Comparison of ENCODE assay signal across 9 cellular contexts in the genomic region with DNA sequence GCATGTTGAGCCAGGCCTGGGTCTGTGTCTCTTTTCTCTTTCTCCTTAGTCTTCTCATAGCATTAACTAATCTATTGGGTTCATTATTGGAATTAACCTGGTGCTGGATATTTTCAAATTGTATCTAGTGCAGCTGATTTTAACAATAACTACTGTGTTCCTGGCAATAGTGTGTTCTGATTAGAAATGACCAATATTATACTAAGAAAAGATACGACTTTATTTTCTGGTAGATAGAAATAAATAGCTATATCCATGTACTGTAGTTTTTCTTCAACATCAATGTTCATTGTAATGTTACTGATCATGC. TPM values are rescaled to one million over a fixed set of nuclear protein-coding genes. Genes with fewer than 3 reads are reported as not detected.
DNase-seq lines count a peak whose midpoint lies in the region; ATAC-seq and TF ChIP-seq lines count a peak whose summit lies in the region.
"Had no signal": no experiment of that assay in that cellular context is flagged by ENCODE, and none has a peak within 500 bp of the region (broad histone marks: within the 10 kb centered on the region; RNA-seq: fewer than 3 reads in every experiment).

No MANE protein-coding gene starts in this region.

- H3K9ac ChIP-seq in colonic mucosa (ENCODE audit: low read depth in 2 of 2, low read length in 2 of 2): peak overlapping the region; percentile 99

- H3K4me1 ChIP-seq in colonic mucosa (peaks cover 4% of the 10 kb centered on the region), muscle layer of duodenum (ENCODE audit: control insufficient read depth in 1 of 2, insufficient read depth in 2 of 2, low read length in 2 of 2) (peaks cover 0 to 6% of the 10 kb centered on the region in 2 donors), tibial artery (peaks cover 0 to 27% (median 19%) of the 10 kb centered on the region in 4 donors)

- no peaks in the 10 kb centered on the region for H3K27me3 ChIP-seq in colonic mucosa
- no peaks in the 10 kb centered on the region for H3K27me3 ChIP-seq in muscle layer of duodenum (ENCODE audit: low read depth, low read length)
- H3K27me3 ChIP-seq in tibial artery: no peaks in the 10 kb centered on the region

- intact Hi-C loops in colonic mucosa (cut with DNase I) (no loop called here), tibial artery (cut with DNase I; ENCODE audit: low total_unique reads) (no loop called here)

- no peaks in the 10 kb centered on the region for H3K9me3 Mint-ChIP-seq in activated naive CD4-positive, alpha-beta T cell treated with anti-CD3 and anti-CD28 coated beads, Interleukin-2, amount 50 U/mL, for 24 hours
- no peaks in the 10 kb centered on the region for H3K9me3 Mint-ChIP-seq in T-helper 2 cell treated with Interferon-gamma antibody and Interleukin-4, amounts not matched to agents 5 μg/mL and 100 μg/mL, for 36 hours

- H3K36me3 Mint-ChIP-seq in activated naive CD4-positive, alpha-beta T cell treated with anti-CD3 and anti-CD28 coated beads, Interleukin-2, amount 50 U/mL, for 24 hours: peaks cover 15% of the 10 kb centered on the region
- H3K36me3 Mint-ChIP-seq in T-helper 2 cell treated with Interferon-gamma antibody and Interleukin-4, amounts not matched to agents 5 μg/mL and 100 μg/mL, for 36 hours (ENCODE audit: low read depth): peaks cover 6% of the 10 kb centered on the region

- TF ChIP-seq CTCF in colonic mucosa (IDR thresholded peaks at IDR 0.05): no peak
- TF ChIP-seq CTCF in tibial artery (IDR thresholded peaks at IDR 0.05): no peak

- peak overlapping the region; percentile 96 for H3K4me3 Mint-ChIP-seq in activated naive CD4-positive, alpha-beta T cell treated with anti-CD3 and anti-CD28 coated beads, Interleukin-2, amount 50 U/mL, for 24 hours
- no peak overlapping the region for H3K4me3 Mint-ChIP-seq in T-helper 2 cell treated with Interferon-gamma antibody and Interleukin-4, amounts not matched to agents 5 μg/mL and 100 μg/mL, for 36 hours

- peaks cover 44% of the 10 kb centered on the region for H3K4me1 Mint-ChIP-seq in activated naive CD4-positive, alpha-beta T cell treated with anti-CD3 and anti-CD28 coated beads, Interleukin-2, amount 50 U/mL, for 24 hours
- H3K4me1 Mint-ChIP-seq in T-helper 2 cell treated with Interferon-gamma antibody and Interleukin-4, amounts not matched to agents 5 μg/mL and 100 μg/mL, for 36 hours (ENCODE audit: low read depth): peaks cover 20% of the 10 kb centered on the region

- no peak for DNase-seq in activated naive CD4-positive, alpha-beta T cell treated with anti-CD3 and anti-CD28 coated beads, Interleukin-2, amount 50 U/mL, for 16 hours
- DNase-seq in colonic mucosa (no peak), tibial artery (no peak), HuH-7.5 (ENCODE audit: low spot score) (no peak)
- DNase-seq in T-helper 2 cell treated with Interferon-gamma antibody and Interleukin-4, amounts not matched to agents 5 μg/mL and 100 μg/mL, for 36 hours (ENCODE audit: low spot score): no peak
- DNase-seq: left colon had no signal

- H3K27me3 Mint-ChIP-seq in activated naive CD4-positive, alpha-beta T cell treated with anti-CD3 and anti-CD28 coated beads, Interleukin-2, amount 50 U/mL, for 24 hours: peaks cover 3% of the 10 kb centered on the region
- H3K27me3 Mint-ChIP-seq in T-helper 2 cell treated with Interferon-gamma antibody and Interleukin-4, amounts not matched to agents 5 μg/mL and 100 μg/mL, for 36 hours (ENCODE audit: low read depth): peaks cover 67% of the 10 kb centered on the region

- peaks cover 7% of the 10 kb centered on the region for H3K36me3 ChIP-seq in colonic mucosa
- H3K36me3 ChIP-seq in muscle layer of duodenum (ENCODE audit: control insufficient read depth in 1 of 2, insufficient read depth in 2 of 2, low read length in 2 of 2): peaks cover 20 to 28% of the 10 kb centered on the region in 2 donors
- H3K36me3 ChIP-seq in tibial artery: peaks cover 15 to 32% (median 21%) of the 10 kb centered on the region in 3 donors

- no peak overlapping the region for H3K27ac ChIP-seq in colonic mucosa
- H3K27ac ChIP-seq in muscle layer of duodenum (ENCODE audit: low read length): peak overlapping the region; percentile 99
- H3K27ac ChIP-seq in tibial artery: peak overlapping the region; percentile 36 to 100

- H3K27ac Mint-ChIP-seq in activated naive CD4-positive, alpha-beta T cell treated with anti-CD3 and anti-CD28 coated beads, Interleukin-2, amount 50 U/mL, for 24 hours: no peak overlapping the region
- no peak overlapping the region for H3K27ac Mint-ChIP-seq in T-helper 2 cell treated with Interferon-gamma antibody and Interleukin-4, amounts not matched to agents 5 μg/mL and 100 μg/mL, for 36 hours

- no peak for ATAC-seq in HG02588 (IDR thresholded peaks at IDR 0.05; ENCODE audit: unreplicated experiment)
- ATAC-seq: left colon had no signal

- H3K9me3 ChIP-seq in colonic mucosa (no peaks in the 10 kb centered on the region), muscle layer of duodenum (ENCODE audit: control insufficient read depth in 1 of 2, low read length in 2 of 2) (no peaks in the 10 kb centered on the region), tibial artery (no peaks in the 10 kb centered on the region)

- peak overlapping the region; percentile 77 for H3K4me3 ChIP-seq in colonic mucosa
- H3K4me3 ChIP-seq in muscle layer of duodenum (ENCODE audit: low read depth in 1 of 2, low read length in 2 of 2): peak overlapping the region; percentile 96 to 99
- peak overlapping the region; percentile 71 to 79 for H3K4me3 ChIP-seq in tibial artery

RNA-seq across cellular contexts. Expression of a gene that starts 3.0 kb away (rescaled TPM):
- 10 to 100 TPM; 86.9 to 98.4 TPM for total RNA-seq in colonic mucosa
